17 cellular contexts compared by ENCODE assay signal in genomic region chrX:12986886-12987285, GRCh38. TPM values are rescaled to one million over a fixed set of nuclear protein-coding genes. Genes with fewer than 3 reads are reported as not detected.
DNase-seq lines count a peak whose midpoint lies in the region; ATAC-seq and TF ChIP-seq lines count a peak whose summit lies in the region.
"Had no signal": no experiment of that assay in that cellular context is flagged by ENCODE, and none has a peak within 500 bp of the region (broad histone marks: within the 10 kb centered on the region; RNA-seq: fewer than 3 reads in every experiment).

No MANE protein-coding gene starts in this region.

- H3K4me1 Mint-ChIP-seq in activated T-cell treated with anti-CD3 and anti-CD28 coated beads, Interleukin-2, amount 50 U/mL, for 24 hours (ENCODE audit: low read depth) = peaks cover 79% of the 10 kb centered on the region
- peaks cover 34% of the 10 kb centered on the region for H3K4me1 Mint-ChIP-seq in dendritic cell treated with granulocyte-macrophage colony-stimulating factor and Interleukin-4, amounts not matched to agents 40 ng/mL and 50 ng/mL, for 4 days (ENCODE audit: low read depth)
- H3K4me1 Mint-ChIP-seq in stimulated activated naive CD8-positive, alpha-beta T cell treated with anti-CD3 and anti-CD28 coated beads, Interleukin-15, amount 100 ng/mL, for 72 hours = peaks cover 78% of the 10 kb centered on the region

- POLR2A ChIA-PET in Panc1 (lab: Charles Lee) = no interaction called here

- no peak overlapping the region for H3K4me3 Mint-ChIP-seq in activated T-cell treated with anti-CD3 and anti-CD28 coated beads, Interleukin-2, amount 50 U/mL, for 24 hours
- H3K4me3 Mint-ChIP-seq in dendritic cell treated with granulocyte-macrophage colony-stimulating factor and Interleukin-4, amounts not matched to agents 40 ng/mL and 50 ng/mL, for 4 days = no peak overlapping the region
- peak overlapping the region; percentile 58 to 81 for H3K4me3 Mint-ChIP-seq in stimulated activated naive CD8-positive, alpha-beta T cell treated with anti-CD3 and anti-CD28 coated beads, Interleukin-15, amount 100 ng/mL, for 72 hours
- H3K4me3 Mint-ChIP-seq: endodermal cell, neural progenitor cell had no signal

- H3K27me3 ChIP-seq in Panc1 (ENCODE audit: control insufficient read depth, insufficient read depth, low read length) = no peaks in the 10 kb centered on the region
- H3K27me3 ChIP-seq: foreskin keratinocyte, neural progenitor cell, thyroid gland had no signal

- ATAC-seq in Panc1 (no peak), HG03521 (IDR thresholded peaks at IDR 0.05; ENCODE audit: unreplicated experiment) (no peak), GM21717 (IDR thresholded peaks at IDR 0.05; ENCODE audit: unreplicated experiment) (no peak)
- no peak for ATAC-seq in stimulated activated naive CD8-positive, alpha-beta T cell treated with anti-CD3 and anti-CD28 coated beads, Interleukin-15, amount 100 ng/mL, for 72 hours
- ATAC-seq: foreskin keratinocyte had no signal

- H3K4me3 ChIP-seq in Panc1 (ENCODE audit: low read depth in 2 of 2, low read length in 2 of 2) = no peak overlapping the region
- H3K4me3 ChIP-seq: neural progenitor cell, thyroid gland had no signal

- H3K27ac ChIP-seq in Panc1 (ENCODE audit: low read length) = peak overlapping the region; percentile 91
- H3K27ac ChIP-seq: foreskin keratinocyte, neural progenitor cell, thyroid gland had no signal

- no peaks in the 10 kb centered on the region for H3K36me3 Mint-ChIP-seq in activated T-cell treated with anti-CD3 and anti-CD28 coated beads, Interleukin-2, amount 50 U/mL, for 24 hours (ENCODE audit: low read depth)
- H3K36me3 Mint-ChIP-seq in dendritic cell treated with granulocyte-macrophage colony-stimulating factor and Interleukin-4, amounts not matched to agents 40 ng/mL and 50 ng/mL, for 4 days (ENCODE audit: low read depth) = no peaks in the 10 kb centered on the region
- H3K36me3 Mint-ChIP-seq: neural progenitor cell had no signal

- no TSS peak for BruUV-seq in Panc1 (replicated peaks; lab: Mats Ljungman, UMichigan)

- no peaks in the 10 kb centered on the region for H3K36me3 ChIP-seq in Panc1 (ENCODE audit: control insufficient read depth, insufficient read depth, low read length)
- H3K36me3 ChIP-seq: neural progenitor cell, thyroid gland had no signal

- peaks cover 13% of the 10 kb centered on the region for H3K4me1 ChIP-seq in Panc1 (ENCODE audit: control insufficient read depth, insufficient read depth, low read length)
- H3K4me1 ChIP-seq: neural progenitor cell had no signal

- peaks cover 57% of the 10 kb centered on the region for H3K27me3 Mint-ChIP-seq in activated T-cell treated with anti-CD3 and anti-CD28 coated beads, Interleukin-2, amount 50 U/mL, for 24 hours
- H3K27me3 Mint-ChIP-seq in dendritic cell treated with granulocyte-macrophage colony-stimulating factor and Interleukin-4, amounts not matched to agents 40 ng/mL and 50 ng/mL, for 4 days = no peaks in the 10 kb centered on the region
- no peaks in the 10 kb centered on the region for H3K27me3 Mint-ChIP-seq in stimulated activated naive CD8-positive, alpha-beta T cell treated with anti-CD3 and anti-CD28 coated beads, Interleukin-15, amount 100 ng/mL, for 72 hours

- H3K27ac Mint-ChIP-seq in activated T-cell treated with anti-CD3 and anti-CD28 coated beads, Interleukin-2, amount 50 U/mL, for 24 hours = peak overlapping the region; percentile 96
- H3K27ac Mint-ChIP-seq in dendritic cell treated with granulocyte-macrophage colony-stimulating factor and Interleukin-4, amounts not matched to agents 40 ng/mL and 50 ng/mL, for 4 days = peak overlapping the region; percentile 64
- peak overlapping the region; percentile 3 to 74 for H3K27ac Mint-ChIP-seq in stimulated activated naive CD8-positive, alpha-beta T cell treated with anti-CD3 and anti-CD28 coated beads, Interleukin-15, amount 100 ng/mL, for 72 hours
- H3K27ac Mint-ChIP-seq: endodermal cell, neural progenitor cell had no signal

- H3K9me3 ChIP-seq in Panc1 (ENCODE audit: control insufficient read depth, insufficient read depth, low read depth, low read length) = no peaks in the 10 kb centered on the region
- H3K9me3 ChIP-seq: thyroid gland had no signal

- intact Hi-C loops in Panc1 (cut with micrococcal nuclease; ENCODE audit: unreplicated experiment) = loop anchor here (10.0 kb wide), 1 partner anchor 108 kb away; no protein-coding TSS in a partner anchor
- intact Hi-C loops in dendritic cell treated with granulocyte-macrophage colony-stimulating factor and Interleukin-4, amounts not matched to agents 40 ng/mL and 50 ng/mL, for 4 days (cut with micrococcal nuclease) = no loop called here

- in situ Hi-C loops in Panc1 (cut with HindIII; ENCODE audit: low pct_unique_long_range_greater_than_20kb, low sequenced_read_pairs) = no loop called here

- TF ChIP-seq CTCF in Panc1 (IDR thresholded peaks at IDR 0.05) = no peak

- CTCF ChIA-PET in Panc1 (lab: Charles Lee) = no interaction called here

- no peaks in the 10 kb centered on the region for H3K9me3 Mint-ChIP-seq in activated T-cell treated with anti-CD3 and anti-CD28 coated beads, Interleukin-2, amount 50 U/mL, for 24 hours
- no peaks in the 10 kb centered on the region for H3K9me3 Mint-ChIP-seq in dendritic cell treated with granulocyte-macrophage colony-stimulating factor and Interleukin-4, amounts not matched to agents 40 ng/mL and 50 ng/mL, for 4 days
- peaks cover 0 to under 1% of the 10 kb centered on the region in 2 donors for H3K9me3 Mint-ChIP-seq in stimulated activated naive CD8-positive, alpha-beta T cell treated with anti-CD3 and anti-CD28 coated beads, Interleukin-15, amount 100 ng/mL, for 72 hours

- no peak for DNase-seq in activated T-cell treated with anti-CD3 and anti-CD28 coated beads, Interleukin-2, amount 50 U/mL, for 24 hours
- DNase-seq in activated T-cell treated with anti-CD3 and anti-CD28 coated beads, Interleukin-2, amount 50 U/mL, for 1 hour = no peak
- no peak for DNase-seq in Panc1 (ENCODE audit: low read depth, low spot score)
- DNase-seq in stimulated activated naive CD8-positive, alpha-beta T cell treated with anti-CD3 and anti-CD28 coated beads, Interleukin-15, amount 100 ng/mL, for 72 hours = no peak
- no peak for DNase-seq in NOMO-1 (lab: John Stamatoyannopoulos, UW; ENCODE audit: unreplicated experiment in 2 of 2)
- DNase-seq: central memory CD4-positive, alpha-beta T cell; endodermal cell; foreskin keratinocyte; NCI-H82; thyroid gland had no signal

RNA-seq across cellular contexts. Expression of gene TMSB4X, which starts 12.0 kb away (rescaled TPM):
- total RNA-seq in Panc1 (2021; ENCODE audit: unreplicated experiment) = 2,928 TPM
- 5,442 TPM for polyA plus RNA-seq in Panc1 (2012; ENCODE audit: insufficient read length)

RNA-seq across cellular contexts. Expression of gene FAM9C, which starts 57.5 kb away (rescaled TPM):
- not detected for total RNA-seq in Panc1 (2021; ENCODE audit: unreplicated experiment)
- polyA plus RNA-seq in Panc1 (2012; ENCODE audit: insufficient read length) = not detected
- total RNA-seq: endodermal cell, foreskin keratinocyte, H4, lower leg skin, renal cortical epithelial cell had no signal
- polyA plus RNA-seq: foreskin keratinocyte had no signal

Comparison
In these comparisons a context has a peak if more than half of its experiments do, and no peak if none do; other contexts are left out.
1. H3K27ac Mint-ChIP-seq: peak in every context shown above with its lines; median percentile 96 in activated T-cell treated with anti-CD3 and anti-CD28 coated beads, Interleukin-2, amount 50 U/mL, for 24 hours; 64 in dendritic cell treated with granulocyte-macrophage colony-stimulating factor and Interleukin-4, amounts not matched to agents 40 ng/mL and 50 ng/mL, for 4 days; 38 in stimulated activated naive CD8-positive, alpha-beta T cell treated with anti-CD3 and anti-CD28 coated beads, Interleukin-15, amount 100 ng/mL, for 72 hours.
2. H3K4me3 Mint-ChIP-seq: peak in stimulated activated naive CD8-positive, alpha-beta T cell treated with anti-CD3 and anti-CD28 coated beads, Interleukin-15, amount 100 ng/mL, for 72 hours (2 of 2); none in activated T-cell treated with anti-CD3 and anti-CD28 coated beads, Interleukin-2, amount 50 U/mL, for 24 hours (single experiment) and dendritic cell treated with granulocyte-macrophage colony-stimulating factor and Interleukin-4, amounts not matched to agents 40 ng/mL and 50 ng/mL, for 4 days (single experiment).